Comparison of ENCODE assay signal across 32 cellular contexts in genomic region chr13:112469071-112469745, GRCh38.
"Had no signal": no experiment of that assay in that cellular context is flagged by ENCODE, and none has a peak within 500 bp of the region (broad histone marks: within the 10 kb centered on the region; RNA-seq: fewer than 3 reads in every experiment).

No MANE protein-coding gene starts in this region.

- H3K36me3 ChIP-seq: ascending aorta, cardiac muscle cell, left lung, ovary, stomach, thyroid gland, upper lobe of left lung had no signal

- DNase-seq: activated B cell treated with CpG ODN at 0.5 μM for 24 hours; activated CD4-positive, alpha-beta T cell treated with anti-CD3 and anti-CD28 coated beads, Interleukin-2, amount 50 U/mL, for 1 hour; activated CD8-positive, alpha-beta T cell treated with anti-CD3 and anti-CD28 coated beads for 36 hours; activated effector memory CD4-positive, alpha-beta T cell treated with anti-CD3 and anti-CD28 coated beads, Interleukin-2, amount 50 U/mL, for 16 hours; activated naive CD4-positive, alpha-beta T cell treated with anti-CD3 and anti-CD28 coated beads for 36 hours; activated naive CD8-positive, alpha-beta T cell treated with anti-CD3 and anti-CD28 coated beads, Interleukin-2, amount 10 ng/mL, durations not matched to agents 7 days and 5 days; activated T-cell treated with anti-CD3 and anti-CD28 coated beads, Interleukin-2, amount 50 U/mL, for 1 hour; dorsolateral prefrontal cortex; effector memory CD4-positive, alpha-beta T cell; erythroblast; foreskin fibroblast; hippocampal formation; kidney glomerular epithelial cell; left lung; nephron progenitor cell; stimulated activated CD4-positive, alpha-beta T cell treated with anti-CD3 and anti-CD28 coated beads, Interleukin-1b, Interleukin-23, amount 100 ng/mL, for 48 hours; stimulated activated CD4-positive, alpha-beta T cell treated with anti-CD3 and anti-CD28 coated beads, Interleukin-4, amount 100 ng/mL, for 4 hours; stimulated activated CD8-positive, alpha-beta memory T cell treated with anti-CD3 and anti-CD28 coated beads, Interleukin-4, amount 100 ng/mL, for 48 hours; stimulated activated naive B cell treated with anti-CD40 and anti-IgM and Interleukin-4, amounts not matched to agents 10 μg/mL and 1 μg/mL and 100 μg/mL, for 72 hours; stomach; T-helper 2 cell; thyroid gland; upper lobe of left lung had no signal

- ATAC-seq: activated CD8-positive, alpha-beta T cell treated with anti-CD3 and anti-CD28 coated beads for 36 hours; left lung; sciatic nerve; stimulated activated naive B cell treated with anti-CD40 and anti-IgM and Interleukin-4, amounts not matched to agents 10 μg/mL and 1 μg/mL and 100 μg/mL, for 72 hours had no signal

- H3K36me3 Mint-ChIP-seq: brain had no signal

- H3K9me3 ChIP-seq: ascending aorta, ovary, thyroid gland, upper lobe of left lung had no signal

- H3K27ac Mint-ChIP-seq: activated B cell treated with CpG ODN at 0.5 μM for 24 hours; activated CD8-positive, alpha-beta T cell treated with anti-CD3 and anti-CD28 coated beads for 36 hours; activated naive CD4-positive, alpha-beta T cell treated with anti-CD3 and anti-CD28 coated beads for 36 hours; activated naive CD8-positive, alpha-beta T cell treated with anti-CD3 and anti-CD28 coated beads, Interleukin-2, amount 10 ng/mL, durations not matched to agents 7 days and 5 days; activated T-helper 1 cell treated with anti-CD3 and anti-CD28 coated beads, Interleukin-12 subunit alpha, Interleukin-12 subunit beta, Interleukin-2, Interleukin-4 antibody, amounts not matched to agents 30 ng/mL and 10 ng/mL and 1 ng/mL, durations not matched to agents 14 hours and 24 hours and 36 hours; brain; nephron progenitor cell; progenitor cell of endocrine pancreas; stimulated activated naive B cell treated with anti-CD40 and anti-IgM and Interleukin-4, amounts not matched to agents 10 μg/mL and 1 μg/mL and 100 μg/mL, for 72 hours had no signal

- H3K27me3 ChIP-seq: ascending aorta, cardiac muscle cell, dorsolateral prefrontal cortex, left lung, ovary, stomach, thyroid gland, upper lobe of left lung had no signal

- H3K9me3 Mint-ChIP-seq: activated naive CD4-positive, alpha-beta T cell treated with anti-CD3 and anti-CD28 coated beads for 36 hours; activated naive CD8-positive, alpha-beta T cell treated with anti-CD3 and anti-CD28 coated beads, Interleukin-2, amount 10 ng/mL, durations not matched to agents 7 days and 5 days; activated T-helper 1 cell treated with anti-CD3 and anti-CD28 coated beads, Interleukin-12 subunit alpha, Interleukin-12 subunit beta, Interleukin-2, Interleukin-4 antibody, amounts not matched to agents 30 ng/mL and 10 ng/mL and 1 ng/mL, durations not matched to agents 14 hours and 24 hours and 36 hours had no signal

- H3K4me3 Mint-ChIP-seq: activated B cell treated with CpG ODN at 0.5 μM for 24 hours; activated CD8-positive, alpha-beta T cell treated with anti-CD3 and anti-CD28 coated beads for 36 hours; activated naive CD4-positive, alpha-beta T cell treated with anti-CD3 and anti-CD28 coated beads for 36 hours; activated naive CD8-positive, alpha-beta T cell treated with anti-CD3 and anti-CD28 coated beads, Interleukin-2, amount 10 ng/mL, durations not matched to agents 7 days and 5 days; activated T-helper 1 cell treated with anti-CD3 and anti-CD28 coated beads, Interleukin-12 subunit alpha, Interleukin-12 subunit beta, Interleukin-2, Interleukin-4 antibody, amounts not matched to agents 30 ng/mL and 10 ng/mL and 1 ng/mL, durations not matched to agents 14 hours and 24 hours and 36 hours; brain; nephron progenitor cell; stimulated activated naive B cell treated with anti-CD40 and anti-IgM and Interleukin-4, amounts not matched to agents 10 μg/mL and 1 μg/mL and 100 μg/mL, for 72 hours had no signal

- H3K4me1 Mint-ChIP-seq: activated B cell treated with CpG ODN at 0.5 μM for 24 hours; activated naive CD8-positive, alpha-beta T cell treated with anti-CD3 and anti-CD28 coated beads, Interleukin-2, amount 10 ng/mL, durations not matched to agents 7 days and 5 days; brain; nephron progenitor cell; stimulated activated naive B cell treated with anti-CD40 and anti-IgM and Interleukin-4, amounts not matched to agents 10 μg/mL and 1 μg/mL and 100 μg/mL, for 72 hours had no signal

- H3K27ac ChIP-seq: ascending aorta, cardiac muscle cell, coronary artery, dorsolateral prefrontal cortex, left lung, ovary, skin epidermis, stomach, thyroid gland, upper lobe of left lung had no signal

- H3K4me1 ChIP-seq: ascending aorta, left lung, stomach, thyroid gland, upper lobe of left lung had no signal

- H3K4me3 ChIP-seq: ascending aorta, cardiac muscle cell, coronary artery, dorsolateral prefrontal cortex, left lung, ovary, skin epidermis, stomach, thyroid gland, upper lobe of left lung had no signal
